In genomic region chr10:87860156-87860795, GRCh38 we compare ENCODE assay signal across 8 cellular contexts. TPM values are rescaled to one million over a fixed set of nuclear protein-coding genes. Genes with fewer than 3 reads are reported as not detected.
DNase-seq lines count a peak whose midpoint lies in the region; TF ChIP-seq lines count a peak whose summit lies in the region.

No MANE protein-coding gene starts in this region.

- BruUV-seq in A673 (replicated peaks; lab: Mats Ljungman, UMichigan): no TSS peak

- peaks cover 5% of the 10 kb centered on the region for H3K4me1 ChIP-seq in A673 (ENCODE audit: insufficient read depth, low read length, poor library complexity, severe bottlenecking)

- H3K9me3 ChIP-seq in A673 (ENCODE audit: low read depth, low read length, poor library complexity, severe bottlenecking): no peaks in the 10 kb centered on the region

- peaks cover 6% of the 10 kb centered on the region for H3K9me3 Mint-ChIP-seq in T-helper 2 cell treated with Interferon-gamma antibody and Interleukin-4, amounts not matched to agents 5 μg/mL and 100 μg/mL, for 36 hours

- H3K36me3 Mint-ChIP-seq in T-helper 2 cell treated with Interferon-gamma antibody and Interleukin-4, amounts not matched to agents 5 μg/mL and 100 μg/mL, for 36 hours (ENCODE audit: low read depth): peaks cover 14% of the 10 kb centered on the region

- TF ChIP-seq CTCF in A673 (conservative IDR thresholded peaks at IDR 0.05; ENCODE audit: low read depth, low read length): peak; percentile 71

- no peak overlapping the region for H3K4me3 ChIP-seq in A673 (ENCODE audit: low read depth, low read length, poor library complexity, severe bottlenecking)

- H3K27ac Mint-ChIP-seq in T-helper 2 cell treated with Interferon-gamma antibody and Interleukin-4, amounts not matched to agents 5 μg/mL and 100 μg/mL, for 36 hours: no peak overlapping the region

- peaks cover 3% of the 10 kb centered on the region for H3K27me3 Mint-ChIP-seq in T-helper 2 cell treated with Interferon-gamma antibody and Interleukin-4, amounts not matched to agents 5 μg/mL and 100 μg/mL, for 36 hours (ENCODE audit: low read depth)

- H3K27me3 ChIP-seq in A673 (replicated peaks; ENCODE audit: insufficient read depth, low read depth, low read length, poor library complexity): no peaks in the 10 kb centered on the region

- peak; percentile 84 for DNase-seq in A673 (ENCODE audit: low spot score)
- peak; percentile 75 for DNase-seq in G401 (ENCODE audit: low spot score)
- peak; percentile 2 for DNase-seq in NCI-H1436 (lab: John Stamatoyannopoulos, UW)
- peak; percentile 12 for DNase-seq in T-helper 2 cell treated with Interferon-gamma antibody and Interleukin-4, amounts not matched to agents 5 μg/mL and 100 μg/mL, for 36 hours (ENCODE audit: low spot score)
- DNase-seq in erythroblast (lab: John Stamatoyannopoulos, UW): peak; percentile 67 to 68
- peak; percentile 85 for DNase-seq in renal cortical epithelial cell (ENCODE audit: low read depth)
- no peak for DNase-seq in activated effector memory CD4-positive, alpha-beta T cell treated with Interleukin-2 at 50 U/mL for 16 hours
- no peak for DNase-seq in T1000 (lab: John Stamatoyannopoulos, UW)

- H3K4me1 Mint-ChIP-seq in T-helper 2 cell treated with Interferon-gamma antibody and Interleukin-4, amounts not matched to agents 5 μg/mL and 100 μg/mL, for 36 hours (ENCODE audit: low read depth): peaks cover 21% of the 10 kb centered on the region

- intact Hi-C loops in A673 (cut with micrococcal nuclease; ENCODE audit: unreplicated experiment): loop anchor here (1.0 to 10.0 kb wide), 5 partner anchors 115 to 692 kb away; partner anchors contain the start of gene PAPSS2

- H3K27ac ChIP-seq in A673 (ENCODE audit: low read depth, low read length, poor library complexity, severe bottlenecking): no peak overlapping the region

- H3K36me3 ChIP-seq in A673 (ENCODE audit: insufficient read depth, low read length, poor library complexity, severe bottlenecking): no peaks in the 10 kb centered on the region

- CTCF ChIA-PET in A673 (lab: Charles Lee): interaction anchor here (0.7 to 1.8 kb wide), 2 partner anchors 254 to 529 kb away, joined by 3 to 6 read pairs; no protein-coding TSS in a partner anchor

- in situ Hi-C loops in G401 (cut with HindIII; ENCODE audit: low sequenced_read_pairs): no loop called here

- no peak for TF ChIP-seq POLR2A in erythroblast (IDR thresholded peaks at IDR 0.05; ENCODE audit: low read length)

- POLR2A ChIA-PET in A673 (lab: Charles Lee; ENCODE audit: low non-redundant PET): no interaction called here

- peak overlapping the region; percentile 22 for H3K4me3 Mint-ChIP-seq in T-helper 2 cell treated with Interferon-gamma antibody and Interleukin-4, amounts not matched to agents 5 μg/mL and 100 μg/mL, for 36 hours

RNA-seq across cellular contexts. Expression of gene KLLN, which starts 3.1 kb away (rescaled TPM):
- total RNA-seq in A673 (2021): 0.32 and 0.37 TPM in 2 replicates
- total RNA-seq in G401 (2014; rRNA removed; shearing (Covaris generic)): 0.75 TPM in 1 of 2 replicates, not detected in the other
- 1.1 TPM in 1 of 2 replicates, not detected in the other for total RNA-seq in renal cortical epithelial cell

RNA-seq across cellular contexts. Expression of gene PTEN, which starts 3.1 kb away (rescaled TPM):
- 66.0 and 66.4 TPM in 2 replicates for total RNA-seq in A673 (2021)
- 19.6 and 24.5 TPM in 2 replicates for total RNA-seq in G401 (2014; rRNA removed; shearing (Covaris generic))
- total RNA-seq in renal cortical epithelial cell: 55.7 and 116 TPM in 2 replicates

RNA-seq across cellular contexts. Expression of gene ATAD1, which starts 42.2 kb away (rescaled TPM):
- total RNA-seq in A673 (2021) (48.6 and 51.6 TPM in 2 replicates), renal cortical epithelial cell (90.3 and 99.5 TPM in 2 replicates)
- 25.2 and 37.9 TPM in 2 replicates for total RNA-seq in G401 (2014; rRNA removed; shearing (Covaris generic))

Comparison
In these comparisons a context has a peak if more than half of its experiments do, and no peak if none do; other contexts are left out.
1. DNase-seq: peak in A673 (single experiment), G401 (single experiment), NCI-H1436 (single experiment), T-helper 2 cell treated with Interferon-gamma antibody and Interleukin-4, amounts not matched to agents 5 μg/mL and 100 μg/mL, for 36 hours (single experiment), erythroblast (2 of 2) and renal cortical epithelial cell (single experiment); none in activated effector memory CD4-positive, alpha-beta T cell treated with Interleukin-2 at 50 U/mL for 16 hours (single experiment) and T1000 (single experiment).